Comparison of ENCODE assay signal across 10 cellular contexts in genomic region chr14:89912667-89913211, GRCh38. TPM values are rescaled to one million over a fixed set of nuclear protein-coding genes. Genes with fewer than 3 reads are reported as not detected.
DNase-seq lines count a peak whose midpoint lies in the region; ATAC-seq and TF ChIP-seq lines count a peak whose summit lies in the region.
"Had no signal": no experiment of that assay in that cellular context is flagged by ENCODE, and none has a peak within 500 bp of the region (broad histone marks: within the 10 kb centered on the region; RNA-seq: fewer than 3 reads in every experiment).

No MANE protein-coding gene starts in this region.

- TF ChIP-seq POLR2A in transverse colon (IDR thresholded peaks at IDR 0.05) = no peak

- peaks cover 3% of the 10 kb centered on the region for H3K4me1 Mint-ChIP-seq in activated CD8-positive, alpha-beta T cell treated with anti-CD3 and anti-CD28 coated beads for 36 hours (ENCODE audit: low read depth)

- POLR2A ChIA-PET in activated CD8-positive, alpha-beta T cell treated with anti-CD3 and anti-CD28 coated beads for 36 hours (lab: Charles Lee) = no interaction called here

- in situ Hi-C loops in astrocyte of the spinal cord (cut with HindIII; ENCODE audit: low sequenced_read_pairs) (no loop called here), transverse colon (cut with MboI; ENCODE audit: low pct_ligation_motif_present in 1 of 4, low pct_unique_long_range_greater_than_20kb in 1 of 4, low sequenced_read_pairs in 3 of 4) (loop anchor here (5.0 to 25.0 kb wide), 9 partner anchors 300 to 888 kb away; partner anchors contain the start of gene FOXN3 (in 1 of the 4))

- H3K4me1 ChIP-seq in transverse colon = peaks cover 13 to 32% (median 23%) of the 10 kb centered on the region in 4 donors

- CTCF ChIA-PET in activated CD8-positive, alpha-beta T cell treated with anti-CD3 and anti-CD28 coated beads for 36 hours (lab: Charles Lee) = interaction anchor here (0.7 to 1.2 kb wide), 2 partner anchors 293 to 884 kb away, joined by 3 read pairs; no protein-coding TSS in a partner anchor

- no peak overlapping the region for H3K4me3 Mint-ChIP-seq in activated CD8-positive, alpha-beta T cell treated with anti-CD3 and anti-CD28 coated beads for 36 hours

- H3K9me3 Mint-ChIP-seq in activated CD8-positive, alpha-beta T cell treated with anti-CD3 and anti-CD28 coated beads for 36 hours = no peaks in the 10 kb centered on the region
- H3K9me3 Mint-ChIP-seq: activated naive CD4-positive, alpha-beta T cell treated with anti-CD3 and anti-CD28 coated beads, Interleukin-2, amount 50 U/mL, for 72 hours had no signal

- peak; percentile 70 for TF ChIP-seq EP300 in transverse colon (IDR thresholded peaks at IDR 0.05; ENCODE audit: low read depth)

- no peaks in the 10 kb centered on the region for H3K36me3 ChIP-seq in transverse colon

- TF ChIP-seq CTCF in astrocyte of the spinal cord (IDR thresholded peaks at IDR 0.05; ENCODE audit: low read depth, low read length) = no peak
- no peak for TF ChIP-seq CTCF in transverse colon (IDR thresholded peaks at IDR 0.05)
- TF ChIP-seq CTCF in activated CD8-positive, alpha-beta T cell treated with anti-CD3 and anti-CD28 coated beads for 36 hours (IDR thresholded peaks at IDR 0.05) = no peak

- H3K4me3 ChIP-seq in astrocyte of the spinal cord (ENCODE audit: low read depth, low read length) = no peak overlapping the region
- no peak overlapping the region for H3K4me3 ChIP-seq in transverse colon

- no peak for ATAC-seq in activated CD8-positive, alpha-beta T cell treated with anti-CD3 and anti-CD28 coated beads for 36 hours

- intact Hi-C loops in transverse colon (cut with DNase I; ENCODE audit: low total_unique reads) = loop anchor here (5.0 kb wide), 2 partner anchors 870 to 885 kb away; no protein-coding TSS in a partner anchor
- intact Hi-C loops in activated CD8-positive, alpha-beta T cell treated with anti-CD3 and anti-CD28 coated beads for 36 hours (cut with micrococcal nuclease) = loop anchor here (5.0 kb wide), 1 partner anchor 885 kb away; no protein-coding TSS in a partner anchor

- H3K36me3 Mint-ChIP-seq in activated CD8-positive, alpha-beta T cell treated with anti-CD3 and anti-CD28 coated beads for 36 hours (ENCODE audit: low read depth) = no peaks in the 10 kb centered on the region
- H3K36me3 Mint-ChIP-seq: activated naive CD4-positive, alpha-beta T cell treated with anti-CD3 and anti-CD28 coated beads, Interleukin-2, amount 50 U/mL, for 72 hours had no signal

- DNase-seq in DMS53 (lab: John Stamatoyannopoulos, UW) (peak; percentile 47), DMS53 treated with DMSO at 0.1 percent for 48 hours (lab: John Stamatoyannopoulos, UW; ENCODE audit: unreplicated experiment) (no peak), astrocyte of the spinal cord (ENCODE audit: low read depth, low spot score) (peak; percentile 96), kidney glomerular epithelial cell (lab: John Stamatoyannopoulos, UW) (peak; percentile 95), transverse colon (peak; percentile 10), NCI-H1092 (lab: John Stamatoyannopoulos, UW) (no peak)
- DNase-seq in activated CD8-positive, alpha-beta memory T cell treated with anti-CD3 and anti-CD28 coated beads, Interleukin-2, amount 50 U/mL, for 48 hours = no peak
- no peak for DNase-seq in activated CD8-positive, alpha-beta T cell treated with anti-CD3 and anti-CD28 coated beads for 36 hours

- H3K27ac ChIP-seq in transverse colon = peak overlapping the region; percentile 53 to 76 (median 74)
- H3K27ac ChIP-seq: HL-60 had no signal

- H3K27ac Mint-ChIP-seq in activated CD8-positive, alpha-beta T cell treated with anti-CD3 and anti-CD28 coated beads for 36 hours = no peak overlapping the region
- H3K27ac Mint-ChIP-seq: activated naive CD4-positive, alpha-beta T cell treated with anti-CD3 and anti-CD28 coated beads, Interleukin-2, amount 50 U/mL, for 72 hours had no signal

- no peaks in the 10 kb centered on the region for H3K27me3 ChIP-seq in transverse colon

- WGBS in transverse colon (ENCODE audit: low coverage in 1 of 2), 2 donors = 27 to 39% methylated on average over 6 to 9 of the region's 9 CpGs

- H3K9me3 ChIP-seq in transverse colon = no peaks in the 10 kb centered on the region

- H3K27me3 Mint-ChIP-seq in activated CD8-positive, alpha-beta T cell treated with anti-CD3 and anti-CD28 coated beads for 36 hours = peaks cover 10% of the 10 kb centered on the region

RNA-seq across cellular contexts. Expression of gene EFCAB11, which starts 41.8 kb away (rescaled TPM):
- total RNA-seq in transverse colon = 1 to 10 TPM in 2 of 4 donors, not detected in 2; 6.0 to 6.7 TPM
- total RNA-seq in activated CD8-positive, alpha-beta T cell treated with anti-CD3 and anti-CD28 coated beads for 36 hours = 1 to 10 TPM; 6.6 to 8.4 TPM

RNA-seq across cellular contexts. Expression of gene TDP1, which starts 43.0 kb away (rescaled TPM):
- 10 to 100 TPM in 3 of 4 donors, under 1 TPM in 1; 0.75 to 28.3 (median 14.5) TPM for total RNA-seq in transverse colon
- 100 to 1,000 TPM in 1 of 2 experiments, 10 to 100 TPM in 1; 97.2 to 103 TPM for total RNA-seq in activated CD8-positive, alpha-beta T cell treated with anti-CD3 and anti-CD28 coated beads for 36 hours

Comparison
In these comparisons a context has a peak if more than half of its experiments do, and no peak if none do; other contexts are left out.
1. DNase-seq: peak in DMS53 (single experiment), astrocyte of the spinal cord (single experiment), kidney glomerular epithelial cell (single experiment) and transverse colon (single experiment); none in DMS53 treated with DMSO at 0.1 percent for 48 hours (single experiment), activated CD8-positive, alpha-beta memory T cell treated with anti-CD3 and anti-CD28 coated beads, Interleukin-2, amount 50 U/mL, for 48 hours (single experiment), activated CD8-positive, alpha-beta T cell treated with anti-CD3 and anti-CD28 coated beads for 36 hours (single experiment) and NCI-H1092 (single experiment).